Comparison of ENCODE assay signal across 8 cellular contexts in the genomic region with DNA sequence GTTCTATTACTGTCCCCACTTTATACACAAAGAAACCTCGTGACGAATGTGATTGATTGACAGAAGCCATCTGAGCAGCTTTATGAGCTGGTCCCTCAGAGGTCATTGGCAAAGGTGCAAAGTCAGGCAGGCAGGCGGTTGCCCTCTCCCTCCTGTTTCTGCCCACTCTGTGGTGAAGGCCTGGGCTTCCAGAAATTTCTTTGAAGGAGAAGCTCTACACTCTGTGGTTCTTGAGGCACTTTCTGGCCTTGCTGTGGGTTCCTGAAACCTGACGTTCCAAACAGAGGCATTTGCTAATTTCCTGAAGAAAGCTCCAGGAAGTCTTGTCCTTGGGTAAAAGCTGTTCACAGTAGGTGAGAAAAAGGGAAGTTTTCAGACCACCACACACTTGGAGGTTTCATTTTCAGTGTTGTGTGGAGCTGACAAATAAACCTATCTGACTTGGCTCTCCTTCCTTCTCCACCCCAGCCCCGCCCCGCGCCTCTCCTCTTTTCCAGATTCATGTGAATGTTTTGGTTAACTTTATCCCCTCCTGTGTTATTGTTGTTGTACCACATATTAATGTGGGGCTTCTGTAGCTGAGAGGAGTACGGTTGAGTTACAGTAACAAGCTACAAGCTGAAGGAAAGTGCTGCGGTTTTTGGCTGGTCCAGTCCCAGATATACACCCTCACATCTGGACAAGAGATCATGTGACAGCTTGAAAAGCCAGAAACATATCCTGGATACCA.
A peak's percentile ranks its signal among the peaks of the same experiment; 100 is the strongest.
DNase-seq lines count a peak whose midpoint lies in the region; ATAC-seq and TF ChIP-seq lines count a peak whose summit lies in the region.

No MANE protein-coding gene starts in this region.

- H3K27me3 Mint-ChIP-seq in activated T-cell treated with anti-CD3 and anti-CD28 coated beads, Interleukin-2, amount 50 U/mL, for 24 hours: no peaks in the 10 kb centered on the region
- no peaks in the 10 kb centered on the region for H3K27me3 Mint-ChIP-seq in activated T-helper 17 cell treated with anti-CD3 and anti-CD28 coated beads, Interleukin-2, amount 50 U/mL, for 72 hours
- peaks cover 0 to 8% of the 10 kb centered on the region in 2 donors for H3K27me3 Mint-ChIP-seq in natural killer cell (ENCODE audit: low read depth in 2 of 2)

- H3K27ac Mint-ChIP-seq in activated T-cell treated with anti-CD3 and anti-CD28 coated beads, Interleukin-2, amount 50 U/mL, for 24 hours: peak overlapping the region; percentile 78
- no peak overlapping the region for H3K27ac Mint-ChIP-seq in activated T-helper 17 cell treated with anti-CD3 and anti-CD28 coated beads, Interleukin-2, amount 50 U/mL, for 72 hours
- H3K27ac Mint-ChIP-seq in natural killer cell: peak overlapping the region in 1 of 2 donors; percentile 20

- no peaks in the 10 kb centered on the region for H3K36me3 Mint-ChIP-seq in activated T-cell treated with anti-CD3 and anti-CD28 coated beads, Interleukin-2, amount 50 U/mL, for 24 hours (ENCODE audit: low read depth)
- H3K36me3 Mint-ChIP-seq in activated T-helper 17 cell treated with anti-CD3 and anti-CD28 coated beads, Interleukin-2, amount 50 U/mL, for 72 hours (ENCODE audit: low read depth): no peaks in the 10 kb centered on the region
- H3K36me3 Mint-ChIP-seq in natural killer cell: no peaks in the 10 kb centered on the region

- TF ChIP-seq CTCF in natural killer cell (IDR thresholded peaks at IDR 0.05): no peak

- no peak overlapping the region for H3K4me3 Mint-ChIP-seq in activated T-cell treated with anti-CD3 and anti-CD28 coated beads, Interleukin-2, amount 50 U/mL, for 24 hours
- H3K4me3 Mint-ChIP-seq in activated T-helper 17 cell treated with anti-CD3 and anti-CD28 coated beads, Interleukin-2, amount 50 U/mL, for 72 hours: peak overlapping the region; percentile 4
- H3K4me3 Mint-ChIP-seq in natural killer cell: no peak overlapping the region

- H3K4me1 Mint-ChIP-seq in activated T-cell treated with anti-CD3 and anti-CD28 coated beads, Interleukin-2, amount 50 U/mL, for 24 hours (ENCODE audit: low read depth): peaks cover 47% of the 10 kb centered on the region
- H3K4me1 Mint-ChIP-seq in activated T-helper 17 cell treated with anti-CD3 and anti-CD28 coated beads, Interleukin-2, amount 50 U/mL, for 72 hours: peaks cover 17% of the 10 kb centered on the region
- H3K4me1 Mint-ChIP-seq in natural killer cell: peaks cover 0 to 16% of the 10 kb centered on the region in 2 donors

- H3K9me3 Mint-ChIP-seq in activated T-cell treated with anti-CD3 and anti-CD28 coated beads, Interleukin-2, amount 50 U/mL, for 24 hours: peaks cover 6% of the 10 kb centered on the region
- no peaks in the 10 kb centered on the region for H3K9me3 Mint-ChIP-seq in activated T-helper 17 cell treated with anti-CD3 and anti-CD28 coated beads, Interleukin-2, amount 50 U/mL, for 72 hours
- H3K9me3 Mint-ChIP-seq in natural killer cell: no peaks in the 10 kb centered on the region

- ATAC-seq in HG03342 (IDR thresholded peaks at IDR 0.05; ENCODE audit: unreplicated experiment): peak; percentile 64
- peak; percentile 53 for ATAC-seq in activated T-helper 17 cell treated with anti-CD3 and anti-CD28 coated beads, Interleukin-2, amount 50 U/mL, for 72 hours (replicated peaks)
- peak in 2 of 3 donors; percentile 17 to 52 for ATAC-seq in natural killer cell
- no peak for ATAC-seq in HG03097 (IDR thresholded peaks at IDR 0.05; ENCODE audit: low FRiP score, unreplicated experiment)

- intact Hi-C loops in natural killer cell (cut with micrococcal nuclease): no loop called here

- DNase-seq in activated T-cell treated with anti-CD3 and anti-CD28 coated beads, Interleukin-2, amount 50 U/mL, for 24 hours: no peak
- no peak for DNase-seq in activated T-cell treated with anti-CD3 and anti-CD28 coated beads, Interleukin-2, amount 50 U/mL, for 1 hour
- DNase-seq in natural killer cell (no peak), HPDE6-E6E7 (ENCODE audit: extremely low spot score) (no peak), NCI-H82 (lab: John Stamatoyannopoulos, UW) (no peak)
